6 cellular contexts compared by ENCODE assay signal in the genomic region with DNA sequence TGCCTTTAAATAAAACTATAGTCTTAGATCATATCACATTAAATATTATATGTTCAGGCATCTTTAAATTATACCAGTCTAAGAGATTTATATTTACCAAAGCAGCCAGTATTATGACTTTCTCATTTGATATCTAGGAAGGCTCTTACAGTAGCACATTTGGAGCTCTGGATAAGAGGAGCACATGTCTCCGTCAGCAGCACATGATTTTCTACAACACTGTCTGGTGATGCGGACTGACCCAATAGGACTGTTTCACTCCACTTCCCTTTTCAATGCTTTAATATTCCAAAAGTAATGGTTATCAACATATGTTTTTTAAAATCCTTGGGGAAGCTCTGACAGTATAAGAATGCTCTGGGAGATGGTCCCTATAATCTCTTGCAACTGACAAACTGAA.
"Had no signal": no experiment of that assay in that cellular context is flagged by ENCODE, and none has a peak within 500 bp of the region (broad histone marks: within the 10 kb centered on the region; RNA-seq: fewer than 3 reads in every experiment).

No MANE protein-coding gene starts in this region.

- H3K4me3 ChIP-seq: GM23248, HAP-1 had no signal

- DNase-seq: GM23248, GOT3, H7, HFFc6 had no signal

- H3K27ac ChIP-seq: GM23248, HL-60 had no signal

- H3K36me3 ChIP-seq: HAP-1 had no signal
